In the genomic region with DNA sequence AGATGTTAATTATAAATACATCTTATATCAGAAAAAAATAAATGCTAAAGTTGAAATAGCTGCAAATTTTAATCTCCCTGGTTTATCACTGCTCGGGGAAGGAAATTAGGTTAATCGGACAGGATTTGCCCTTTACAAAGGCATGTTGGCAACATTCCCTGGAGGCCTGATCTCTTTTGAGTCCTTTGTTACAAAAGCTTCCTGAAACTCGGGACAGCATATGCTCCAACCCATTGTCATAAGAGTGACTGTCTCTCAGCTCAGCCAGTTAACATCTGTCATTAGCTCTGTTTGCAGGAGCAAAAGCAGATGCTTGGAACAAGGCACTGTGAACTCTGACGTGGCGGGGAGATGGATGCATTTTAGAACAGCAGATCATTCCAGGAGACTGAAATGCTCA, we compare ENCODE assay signal across 12 cellular contexts.
DNase-seq lines count a peak whose midpoint lies in the region; TF ChIP-seq lines count a peak whose summit lies in the region.
"Had no signal": no experiment of that assay in that cellular context is flagged by ENCODE, and none has a peak within 500 bp of the region (broad histone marks: within the 10 kb centered on the region; RNA-seq: fewer than 3 reads in every experiment).

No MANE protein-coding gene starts in this region.

- TF ChIP-seq CTCF in endothelial cell (IDR thresholded peaks at IDR 0.05; ENCODE audit: unreplicated experiment) (no peak), neural cell (IDR thresholded peaks at IDR 0.05; ENCODE audit: poor library complexity, severe bottlenecking) (no peak), lower leg skin (IDR thresholded peaks at IDR 0.05) (no peak), RWPE1 (conservative IDR thresholded peaks at IDR 0.05; ENCODE audit: low read depth) (no peak)

- H3K27me3 Mint-ChIP-seq in endothelial cell (ENCODE audit: unreplicated experiment): peaks cover 7% of the 10 kb centered on the region
- H3K27me3 Mint-ChIP-seq in activated CD4-positive, alpha-beta T cell treated with anti-CD3 and anti-CD28 coated beads, Interleukin-2, amount 10 ng/mL, durations not matched to agents 24 days and 14 days: no peaks in the 10 kb centered on the region

- no peaks in the 10 kb centered on the region for H3K79me2 ChIP-seq in neural cell (replicated peaks; ENCODE audit: insufficient read depth, low read length)

- POLR2A ChIA-PET in RWPE1 (lab: Yijun Ruan, JAX; ENCODE audit: low non-redundant PET): no interaction called here

- H4K20me1 ChIP-seq in neural cell (ENCODE audit: insufficient read depth): no peaks in the 10 kb centered on the region

- no peak overlapping the region for H3K27ac ChIP-seq in neural cell (ENCODE audit: low read length)
- H3K27ac ChIP-seq in RWPE1: no peak overlapping the region
- H3K27ac ChIP-seq: lower lobe of right lung had no signal

- H3F3A ChIP-seq in neural cell (ENCODE audit: insufficient read depth, low read length, poor library complexity, severe bottlenecking): no peaks in the 10 kb centered on the region

- no peaks in the 10 kb centered on the region for H3K27me3 ChIP-seq in neural cell (ENCODE audit: insufficient read depth, low read depth, low read length)

- no peak overlapping the region for H3K9ac ChIP-seq in neural cell (ENCODE audit: low read length)

- peaks cover 3% of the 10 kb centered on the region for H3K9me3 ChIP-seq in neural cell (ENCODE audit: low read length)

- H3K27ac Mint-ChIP-seq in endothelial cell (ENCODE audit: unreplicated experiment): peak overlapping the region; percentile 34
- H3K27ac Mint-ChIP-seq in activated CD4-positive, alpha-beta T cell treated with anti-CD3 and anti-CD28 coated beads, Interleukin-2, amount 10 ng/mL, durations not matched to agents 24 days and 14 days: no peak overlapping the region

- no peaks in the 10 kb centered on the region for H3K9me3 Mint-ChIP-seq in endothelial cell (ENCODE audit: unreplicated experiment)
- H3K9me3 Mint-ChIP-seq in activated CD4-positive, alpha-beta T cell treated with anti-CD3 and anti-CD28 coated beads, Interleukin-2, amount 10 ng/mL, durations not matched to agents 24 days and 14 days: peaks cover 3% of the 10 kb centered on the region

- peaks cover 48% of the 10 kb centered on the region for H3K4me1 Mint-ChIP-seq in endothelial cell (ENCODE audit: unreplicated experiment)
- H3K4me1 Mint-ChIP-seq in activated CD4-positive, alpha-beta T cell treated with anti-CD3 and anti-CD28 coated beads, Interleukin-2, amount 10 ng/mL, durations not matched to agents 24 days and 14 days: no peaks in the 10 kb centered on the region

- H3K4me3 ChIP-seq in neural cell (ENCODE audit: low read length) (peak overlapping the region; percentile 14), lower leg skin (ENCODE audit: low read depth, poor library complexity, severe bottlenecking) (no peak overlapping the region)
- H3K4me3 ChIP-seq: lower lobe of right lung had no signal

- no peak overlapping the region for H3K4me2 ChIP-seq in neural cell (ENCODE audit: low read length)

- WGBS in lower leg skin, 2 donors: 50 to 51% methylated on average over 5 of the region's 5 CpGs

- H3K9me2 ChIP-seq in neural cell (ENCODE audit: insufficient read depth, low read length): no peaks in the 10 kb centered on the region

- DNase-seq in GM03348 (ENCODE audit: low spot score) (peak; percentile 36), NCI-H510A (lab: John Stamatoyannopoulos, UW) (peak; percentile 65), endothelial cell (ENCODE audit: low spot score) (peak; percentile 24), lower leg skin (ENCODE audit: low spot score in 2 of 2) (no peak), RWPE1 (ENCODE audit: low spot score) (no peak)
- DNase-seq in central memory CD4-positive, alpha-beta T cell: no peak
- DNase-seq in activated CD4-positive, alpha-beta T cell treated with anti-CD3 and anti-CD28 coated beads, Interleukin-2, amount 10 ng/mL, durations not matched to agents 24 days and 14 days: no peak
- DNase-seq: activated effector memory CD4-positive, alpha-beta T cell treated with Interleukin-2 at 50 U/mL for 16 hours; lower lobe of right lung; NCI-H526 treated with DMSO at 0.1 percent for 48 hours; stimulated activated CD4-positive, alpha-beta T cell treated with anti-CD3 and anti-CD28 coated beads, Interleukin-12 subunit alpha, Interleukin-12 subunit beta, amount 100 ng/mL, for 4 hours had no signal

- no peaks in the 10 kb centered on the region for H3K36me3 ChIP-seq in neural cell (ENCODE audit: insufficient read depth, low read length)
- H3K36me3 ChIP-seq: lower lobe of right lung had no signal

- no peak for TF ChIP-seq EP300 in neural cell (conservative IDR thresholded peaks at IDR 0.05; ENCODE audit: poor library complexity, severe bottlenecking)

- intact Hi-C loops in lower leg skin (cut with DNase I; ENCODE audit: low total_unique reads): no loop called here
- intact Hi-C loops in activated CD4-positive, alpha-beta T cell treated with anti-CD3 and anti-CD28 coated beads, Interleukin-2, amount 10 ng/mL, durations not matched to agents 24 days and 14 days (cut with micrococcal nuclease): no loop called here

- H3K36me3 Mint-ChIP-seq in endothelial cell (ENCODE audit: low read depth, unreplicated experiment): peaks cover 14% of the 10 kb centered on the region
- H3K36me3 Mint-ChIP-seq in activated CD4-positive, alpha-beta T cell treated with anti-CD3 and anti-CD28 coated beads, Interleukin-2, amount 10 ng/mL, durations not matched to agents 24 days and 14 days (ENCODE audit: low read depth): no peaks in the 10 kb centered on the region

- TF ChIP-seq RAD21 in neural cell (conservative IDR thresholded peaks at IDR 0.05): no peak

- CTCF ChIA-PET in RWPE1 (lab: Yijun Ruan, JAX): no interaction called here

- no peak overlapping the region for H2AFZ ChIP-seq in neural cell (ENCODE audit: low read depth, low read length)

- no peak overlapping the region for H3K4me3 Mint-ChIP-seq in endothelial cell (ENCODE audit: unreplicated experiment)
- no peak overlapping the region for H3K4me3 Mint-ChIP-seq in activated CD4-positive, alpha-beta T cell treated with anti-CD3 and anti-CD28 coated beads, Interleukin-2, amount 10 ng/mL, durations not matched to agents 24 days and 14 days

- TF ChIP-seq POLR2A in lower leg skin (IDR thresholded peaks at IDR 0.05): no peak

TF ChIP-seq in neural cell, 6 proteins besides CTCF, POLR2A, EP300 and RAD21:
- TF ChIP-seq SMC3 (conservative IDR thresholded peaks at IDR 0.05; ENCODE audit: poor library complexity) (no peak), POLR2AphosphoS5 (IDR thresholded peaks at IDR 0.05) (peak; percentile 10), EZH2 (IDR thresholded peaks at IDR 0.05; ENCODE audit: borderline replicate concordance, insufficient read depth, low read length, poor library complexity, severe bottlenecking) (no peak), MXI1 (conservative IDR thresholded peaks at IDR 0.05; ENCODE audit: poor library complexity, severe bottlenecking) (no peak), TAF1 (IDR thresholded peaks at IDR 0.05; ENCODE audit: low read depth) (no peak)
- TF ChIP-seq, protein P1, sequence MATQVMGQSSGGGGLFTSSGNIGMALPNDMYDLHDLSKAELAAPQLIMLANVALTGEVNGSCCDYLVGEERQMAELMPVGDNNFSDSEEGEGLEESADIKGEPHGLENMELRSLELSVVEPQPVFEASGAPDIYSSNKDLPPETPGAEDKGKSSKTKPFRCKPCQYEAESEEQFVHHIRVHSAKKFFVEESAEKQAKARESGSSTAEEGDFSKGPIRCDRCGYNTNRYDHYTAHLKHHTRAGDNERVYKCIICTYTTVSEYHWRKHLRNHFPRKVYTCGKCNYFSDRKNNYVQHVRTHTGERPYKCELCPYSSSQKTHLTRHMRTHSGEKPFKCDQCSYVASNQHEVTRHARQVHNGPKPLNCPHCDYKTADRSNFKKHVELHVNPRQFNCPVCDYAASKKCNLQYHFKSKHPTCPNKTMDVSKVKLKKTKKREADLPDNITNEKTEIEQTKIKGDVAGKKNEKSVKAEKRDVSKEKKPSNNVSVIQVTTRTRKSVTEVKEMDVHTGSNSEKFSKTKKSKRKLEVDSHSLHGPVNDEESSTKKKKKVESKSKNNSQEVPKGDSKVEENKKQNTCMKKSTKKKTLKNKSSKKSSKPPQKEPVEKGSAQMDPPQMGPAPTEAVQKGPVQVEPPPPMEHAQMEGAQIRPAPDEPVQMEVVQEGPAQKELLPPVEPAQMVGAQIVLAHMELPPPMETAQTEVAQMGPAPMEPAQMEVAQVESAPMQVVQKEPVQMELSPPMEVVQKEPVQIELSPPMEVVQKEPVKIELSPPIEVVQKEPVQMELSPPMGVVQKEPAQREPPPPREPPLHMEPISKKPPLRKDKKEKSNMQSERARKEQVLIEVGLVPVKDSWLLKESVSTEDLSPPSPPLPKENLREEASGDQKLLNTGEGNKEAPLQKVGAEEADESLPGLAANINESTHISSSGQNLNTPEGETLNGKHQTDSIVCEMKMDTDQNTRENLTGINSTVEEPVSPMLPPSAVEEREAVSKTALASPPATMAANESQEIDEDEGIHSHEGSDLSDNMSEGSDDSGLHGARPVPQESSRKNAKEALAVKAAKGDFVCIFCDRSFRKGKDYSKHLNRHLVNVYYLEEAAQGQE (IDR thresholded peaks at IDR 0.05; ENCODE audit: borderline replicate concordance): no peak
TF ChIP-seq in neural cell: peak in this region for 1.

Comparison
In these comparisons a context has a peak if more than half of its experiments do, and no peak if none do; other contexts are left out.
1. DNase-seq: peak in GM03348 (single experiment), NCI-H510A (single experiment) and endothelial cell (single experiment); none in lower leg skin (0 of 2), central memory CD4-positive, alpha-beta T cell (single experiment), RWPE1 (single experiment) and activated CD4-positive, alpha-beta T cell treated with anti-CD3 and anti-CD28 coated beads, Interleukin-2, amount 10 ng/mL, durations not matched to agents 24 days and 14 days (single experiment).